20 cellular contexts compared by ENCODE assay signal in genomic region chr10:127015373-127015772, GRCh38.
A peak's percentile ranks its signal among the peaks of the same experiment; 100 is the strongest.
DNase-seq lines count a peak whose midpoint lies in the region; ATAC-seq and TF ChIP-seq lines count a peak whose summit lies in the region.
"Had no signal": no experiment of that assay in that cellular context is flagged by ENCODE, and none has a peak within 500 bp of the region (broad histone marks: within the 10 kb centered on the region; RNA-seq: fewer than 3 reads in every experiment).

No MANE protein-coding gene starts in this region.

- H2AK5ac ChIP-seq in IMR-90 (ENCODE audit: low read depth, low read length) (no peak overlapping the region), neuronal stem cell (ENCODE audit: low read depth, low read length) (no peak overlapping the region)

- 96% methylated on average over 5 of the region's 12 CpGs; no CpG with 5 or more reads in 1 of the 2 experiments for WGBS in IMR-90 (ENCODE audit: extremely low coverage in 2 of 2, insufficient read length in 1 of 2), 2 experiments
- no CpG with 5 or more reads among the region's 12 CpGs for WGBS in neuronal stem cell (ENCODE audit: extremely low coverage in 2 of 2, insufficient read length in 2 of 2, insufficient replicate concordance in 1 of 2), 2 donors

- no peak overlapping the region for H2BK20ac ChIP-seq in IMR-90 (ENCODE audit: low read depth, low read length)

- H4K91ac ChIP-seq in IMR-90 (ENCODE audit: insufficient read depth, low read depth, low read length) (no peak overlapping the region), neuronal stem cell (ENCODE audit: low read depth, low read length, poor library complexity) (no peak overlapping the region)

- H3K9me3 ChIP-seq in IMR-90 (ENCODE audit: control insufficient read depth, insufficient read depth, low read length) (no peaks in the 10 kb centered on the region), neuronal stem cell (replicated peaks in 1 of 2; ENCODE audit: control insufficient read depth in 2 of 2, insufficient read depth in 1 of 2, low read depth in 1 of 2, low read length in 2 of 2) (no peaks in the 10 kb centered on the region)
- H3K9me3 ChIP-seq: BE2C, BLaER1 had no signal

- no peak for TF ChIP-seq POLR2A in IMR-90 (IDR thresholded peaks at IDR 0.05; ENCODE audit: low read depth, low read length)

- H3K23ac ChIP-seq in IMR-90 (ENCODE audit: low read depth, low read length) (no peak overlapping the region), neuronal stem cell (ENCODE audit: low read depth, low read length, poor library complexity) (peak overlapping the region; percentile 47)

- peaks cover 4 to 39% of the 10 kb centered on the region in 2 experiments; a peak in 2 of 4 replicates for H3K79me1 ChIP-seq in IMR-90 (ENCODE audit: low read depth in 1 of 2, low read length in 2 of 2)
- no peaks in the 10 kb centered on the region for H3K79me1 ChIP-seq in neuronal stem cell (ENCODE audit: low read depth, low read length)

- H3K27me3 ChIP-seq in IMR-90 (ENCODE audit: control insufficient read depth, insufficient read depth, low read length) (no peaks in the 10 kb centered on the region), neuronal stem cell (ENCODE audit: control insufficient read depth in 3 of 3, insufficient read depth in 3 of 3, low read depth in 1 of 3, low read length in 3 of 3) (no peaks in the 10 kb centered on the region)
- H3K27me3 ChIP-seq: BE2C, BLaER1 had no signal

- H2AFZ ChIP-seq in IMR-90 (replicated peaks; ENCODE audit: low read length, poor library complexity) (no peak overlapping the region), neuronal stem cell (ENCODE audit: low read length) (no peak overlapping the region)

- no peak overlapping the region for H3K9ac ChIP-seq in IMR-90 (ENCODE audit: low read depth, low read length)
- H3K9ac ChIP-seq in neuronal stem cell (ENCODE audit: low read depth, low read length, poor library complexity), result no peak overlapping the region
- H3K9ac ChIP-seq: BLaER1 had no signal

- H3K4me3 ChIP-seq in IMR-90 (ENCODE audit: insufficient read depth, low read depth, low read length), result no peak overlapping the region
- H3K4me3 ChIP-seq in neuronal stem cell (ENCODE audit: low read length in 2 of 2), result no peak overlapping the region
- H3K4me3 ChIP-seq: BLaER1 had no signal

- intact Hi-C loops in IMR-90 (cut with micrococcal nuclease), result no loop called here
- intact Hi-C loops in activated CD4-positive, alpha-beta memory T cell treated with anti-CD3 and anti-CD28 coated beads for 36 hours (cut with micrococcal nuclease), result no loop called here

- H2BK12ac ChIP-seq in neuronal stem cell (ENCODE audit: low read length), result no peak overlapping the region

- no peaks in the 10 kb centered on the region for H3K27me3 Mint-ChIP-seq in activated CD4-positive, alpha-beta memory T cell treated with anti-CD3 and anti-CD28 coated beads for 36 hours
- H3K27me3 Mint-ChIP-seq: CD4-positive, alpha-beta memory T cell; CD4-positive, CD25-positive, alpha-beta regulatory T cell had no signal

- H4K5ac ChIP-seq in IMR-90 (ENCODE audit: low read depth, low read length), result no peak overlapping the region

- ATAC-seq in IMR-90 (ENCODE audit: low read depth), result no peak
- ATAC-seq in GM18873 (IDR thresholded peaks at IDR 0.05; ENCODE audit: low FRiP score, unreplicated experiment), result no peak

- POLR2A ChIA-PET in IMR-90 (lab: Charles Lee; ENCODE audit: unreplicated experiment), result no interaction called here
- POLR2A ChIA-PET in activated CD4-positive, alpha-beta memory T cell treated with anti-CD3 and anti-CD28 coated beads for 36 hours (lab: Charles Lee), result no interaction called here

- H2BK5ac ChIP-seq in IMR-90 (ENCODE audit: low read depth, low read length, poor library complexity, severe bottlenecking) (no peak overlapping the region), neuronal stem cell (ENCODE audit: low read length) (no peak overlapping the region)

- H3K4ac ChIP-seq in IMR-90 (ENCODE audit: low read depth, low read length) (no peak overlapping the region), neuronal stem cell (ENCODE audit: low read length) (no peak overlapping the region)

- DNase-seq in NCI-H2171 treated with DMSO at 0.1 percent for 48 hours (lab: John Stamatoyannopoulos, UW), result peak; percentile 5
- no peak for DNase-seq in NCI-H2171 (lab: John Stamatoyannopoulos, UW)
- DNase-seq in IMR-90, result no peak
- DNase-seq in neuronal stem cell (ENCODE audit: low spot score), result no peak
- DNase-seq in activated CD4-positive, alpha-beta memory T cell treated with anti-CD3 and anti-CD28 coated beads for 36 hours, result no peak
- no peak for DNase-seq in NCI-H1105 treated with DMSO at 0.1 percent for 48 hours (lab: John Stamatoyannopoulos, UW)
- DNase-seq: 8988T; ACHN; BE2C; C1 segment of cervical spinal cord; CD4-positive, alpha-beta memory T cell; CD4-positive, CD25-positive, alpha-beta regulatory T cell; CD8-positive, alpha-beta memory T cell; COR-L47; DMS153; DMS79 treated with DMSO at 0.1 percent for 48 hours; GF-D8 had no signal

- no peaks in the 10 kb centered on the region for H3K9me3 Mint-ChIP-seq in activated CD4-positive, alpha-beta memory T cell treated with anti-CD3 and anti-CD28 coated beads for 36 hours
- H3K9me3 Mint-ChIP-seq: CD4-positive, alpha-beta memory T cell; CD8-positive, alpha-beta memory T cell had no signal

- peaks cover 22% of the 10 kb centered on the region for H3K9me1 ChIP-seq in IMR-90 (ENCODE audit: insufficient read depth, low read length)

- no peak for TF ChIP-seq CTCF in IMR-90 (conservative IDR thresholded peaks at IDR 0.05; ENCODE audit: low read depth, low read length)

- no peak overlapping the region for H3K56ac ChIP-seq in IMR-90 (ENCODE audit: extremely low read depth, insufficient read depth, low read length)

- no peaks in the 10 kb centered on the region for H3K4me1 Mint-ChIP-seq in activated CD4-positive, alpha-beta memory T cell treated with anti-CD3 and anti-CD28 coated beads for 36 hours (ENCODE audit: low read depth)
- H3K4me1 Mint-ChIP-seq: CD4-positive, alpha-beta memory T cell; CD4-positive, CD25-positive, alpha-beta regulatory T cell; CD8-positive, alpha-beta memory T cell had no signal

- no peak overlapping the region for H3K27ac Mint-ChIP-seq in activated CD4-positive, alpha-beta memory T cell treated with anti-CD3 and anti-CD28 coated beads for 36 hours
- H3K27ac Mint-ChIP-seq: CD14-positive monocyte; CD4-positive, alpha-beta memory T cell; CD4-positive, CD25-positive, alpha-beta regulatory T cell; CD8-positive, alpha-beta memory T cell had no signal

- H3K27ac ChIP-seq in IMR-90 (ENCODE audit: insufficient read depth, low read length) (no peak overlapping the region), neuronal stem cell (replicated peaks; ENCODE audit: low read length) (no peak overlapping the region)
- H3K27ac ChIP-seq: BLaER1 had no signal

- H3K4me3 Mint-ChIP-seq in activated CD4-positive, alpha-beta memory T cell treated with anti-CD3 and anti-CD28 coated beads for 36 hours, result no peak overlapping the region
- H3K4me3 Mint-ChIP-seq: CD14-positive monocyte; CD4-positive, alpha-beta memory T cell; CD4-positive, CD25-positive, alpha-beta regulatory T cell; CD8-positive, alpha-beta memory T cell had no signal

- dilution Hi-C loops in IMR-90 (cut with HindIII; ENCODE audit: low sequenced_read_pairs, unreplicated experiment), result no loop called here

- in situ Hi-C loops in IMR-90 (cut with MboI; ENCODE audit: low sequenced_read_pairs), result no loop called here

- H2BK15ac ChIP-seq in IMR-90 (ENCODE audit: low read depth, low read length) (no peak overlapping the region), neuronal stem cell (ENCODE audit: low read length) (no peak overlapping the region)

- H2AK9ac ChIP-seq in IMR-90 (replicated peaks; ENCODE audit: low read depth, low read length, poor library complexity), result peak overlapping the region; percentile 34

- H3K4me2 ChIP-seq in IMR-90 (ENCODE audit: low read depth, low read length) (no peak overlapping the region), neuronal stem cell (ENCODE audit: insufficient read depth, low read length, poor library complexity, severe bottlenecking) (no peak overlapping the region)
- H3K4me2 ChIP-seq: BLaER1 had no signal

- H2BK120ac ChIP-seq in IMR-90 (ENCODE audit: low read depth, low read length) (no peak overlapping the region), neuronal stem cell (ENCODE audit: low read depth, low read length) (no peak overlapping the region)

- BruUV-seq in IMR-90 (replicated peaks; lab: Mats Ljungman, UMichigan), result no TSS peak

- peaks cover 3% of the 10 kb centered on the region; the same call in 1 of the 2 replicates for H3K4me1 ChIP-seq in IMR-90 (ENCODE audit: control insufficient read depth, insufficient read depth, low read length)
- peaks cover 0 to 17% of the 10 kb centered on the region in 2 donors for H3K4me1 ChIP-seq in neuronal stem cell (ENCODE audit: control insufficient read depth in 2 of 2, insufficient read depth in 1 of 2, low read depth in 1 of 2, low read length in 2 of 2)
- H3K4me1 ChIP-seq: BE2C had no signal

- no peak overlapping the region for H3K14ac ChIP-seq in IMR-90 (replicated peaks; ENCODE audit: low read depth, low read length)
- H3K14ac ChIP-seq in neuronal stem cell (ENCODE audit: low read length), result no peak overlapping the region

- H3K36me3 ChIP-seq in IMR-90 (ENCODE audit: control insufficient read depth, insufficient read depth, low read length), result peaks cover 49% of the 10 kb centered on the region
- peaks cover 9 to 86% of the 10 kb centered on the region in 2 donors for H3K36me3 ChIP-seq in neuronal stem cell (replicated peaks in 1 of 2; ENCODE audit: control insufficient read depth in 2 of 2, insufficient read depth in 2 of 2, low read length in 2 of 2)
- H3K36me3 ChIP-seq: BE2C, BLaER1 had no signal

- H3K18ac ChIP-seq in IMR-90 (ENCODE audit: low read depth, low read length) (no peak overlapping the region), neuronal stem cell (ENCODE audit: low read length) (no peak overlapping the region)

- CTCF ChIA-PET in IMR-90 (lab: Yijun Ruan, JAX), result no interaction called here
- CTCF ChIA-PET in activated CD4-positive, alpha-beta memory T cell treated with anti-CD3 and anti-CD28 coated beads for 36 hours (lab: Charles Lee), result no interaction called here

- no peak for TF ChIP-seq RAD21 in IMR-90 (IDR thresholded peaks at IDR 0.05; ENCODE audit: low read length)

- no peaks in the 10 kb centered on the region for H3K36me3 Mint-ChIP-seq in activated CD4-positive, alpha-beta memory T cell treated with anti-CD3 and anti-CD28 coated beads for 36 hours
- H3K36me3 Mint-ChIP-seq: CD14-positive monocyte; CD4-positive, alpha-beta memory T cell; CD4-positive, CD25-positive, alpha-beta regulatory T cell; CD8-positive, alpha-beta memory T cell had no signal

- peaks cover 10% of the 10 kb centered on the region; the same call in 1 of the 2 replicates for H4K20me1 ChIP-seq in IMR-90 (ENCODE audit: insufficient read depth, low read length)
- H4K20me1 ChIP-seq: BLaER1 had no signal

- H4K8ac ChIP-seq in IMR-90 (ENCODE audit: low read depth in 2 of 2, low read length in 2 of 2) (no peak overlapping the region), neuronal stem cell (ENCODE audit: low read depth, low read length) (no peak overlapping the region)

TF ChIP-seq in IMR-90, 13 proteins besides CTCF, POLR2A, EP300 and RAD21:
- TF ChIP-seq MAFK (IDR thresholded peaks at IDR 0.05; ENCODE audit: low read depth, low read length) (no peak), MAZ (IDR thresholded peaks at IDR 0.05; ENCODE audit: borderline replicate concordance, low read depth, low read length) (no peak), SMC3 (IDR thresholded peaks at IDR 0.05; ENCODE audit: low read depth, low read length) (no peak)
